Comparison of ENCODE assay signal across 9 cellular contexts in genomic region chr2:108612153-108612513, GRCh38.
DNase-seq lines count a peak whose midpoint lies in the region; ATAC-seq, FAIRE-seq and TF ChIP-seq lines count a peak whose summit lies in the region.
"Had no signal": no experiment of that assay in that cellular context is flagged by ENCODE, and none has a peak within 500 bp of the region (broad histone marks: within the 10 kb centered on the region; RNA-seq: fewer than 3 reads in every experiment).

No MANE protein-coding gene starts in this region.

- H2AFZ ChIP-seq in SK-N-SH (ENCODE audit: low read depth): no peak overlapping the region

- no peak for TF ChIP-seq CTCF in SK-N-SH (IDR thresholded peaks at IDR 0.05)

- peaks cover 16% of the 10 kb centered on the region for H3F3A ChIP-seq in SK-N-SH (replicated peaks; ENCODE audit: insufficient read depth)

- no peaks in the 10 kb centered on the region for H3K9me2 ChIP-seq in SK-N-SH

- CTCF ChIA-PET in SK-N-SH (lab: Yijun Ruan, JAX): interaction anchor here (2.0 to 13.8 kb wide), 2 partner anchors 24 to 28 kb away, joined by 5 to 188 read pairs; no protein-coding TSS in a partner anchor

- H3K4me1 ChIP-seq in small intestine (ENCODE audit: control insufficient read depth in 2 of 2, insufficient read depth in 1 of 2, low read depth in 1 of 2, low read length in 1 of 2) (peaks cover 0 to 16% of the 10 kb centered on the region in 2 donors), SK-N-SH (ENCODE audit: control insufficient read depth in 1 of 2, insufficient read depth in 2 of 2, low read depth in 1 of 2, low read length in 1 of 2) (peaks cover 10 to 37% of the 10 kb centered on the region in 2 experiments)

- H3K4me2 ChIP-seq in SK-N-SH: no peak overlapping the region

- no peak overlapping the region for H3K9ac ChIP-seq in SK-N-SH

- no peak for TF ChIP-seq RAD21 in SK-N-SH (IDR thresholded peaks at IDR 0.05; ENCODE audit: low read length)

- no peaks in the 10 kb centered on the region for H3K36me3 ChIP-seq in small intestine (ENCODE audit: control insufficient read depth in 2 of 2, insufficient read depth in 2 of 2, low read length in 2 of 2)
- peaks cover 0 to 5% of the 10 kb centered on the region in 2 experiments for H3K36me3 ChIP-seq in SK-N-SH (replicated peaks in 1 of 2; ENCODE audit: control insufficient read depth in 1 of 2, insufficient read depth in 2 of 2, low read length in 1 of 2)

- DNase-seq in NAMALWA (ENCODE audit: low spot score) (peak; percentile 80), epithelial cell of prostate (ENCODE audit: low read depth, low spot score) (peak; percentile 90), small intestine (no peak), epidermal melanocyte (ENCODE audit: insufficient read length, low spot score) (no peak), SK-N-SH (no peak), NCI-H1092 (lab: John Stamatoyannopoulos, UW) (no peak)

- ATAC-seq in GM18511 (IDR thresholded peaks at IDR 0.05; ENCODE audit: unreplicated experiment) (peak; percentile 85), GM21723 (IDR thresholded peaks at IDR 0.05; ENCODE audit: unreplicated experiment) (peak; percentile 80)

- no peak for TF ChIP-seq EP300 in SK-N-SH (IDR thresholded peaks at IDR 0.05; ENCODE audit: borderline replicate concordance in 1 of 2, low read depth in 1 of 2, low read length in 1 of 2)

- POLR2A ChIA-PET in SK-N-SH (lab: Yijun Ruan, JAX): no interaction called here

- peaks cover 6% of the 10 kb centered on the region; the same call in 1 of the 2 replicates for H4K20me1 ChIP-seq in SK-N-SH (ENCODE audit: insufficient read depth)

- H3K27ac ChIP-seq in epithelial cell of prostate (peak overlapping the region; percentile 70), small intestine (ENCODE audit: low read depth in 1 of 2, low read length in 1 of 2) (peak overlapping the region in 1 of 2 donors; percentile 86), SK-N-SH (ENCODE audit: low read depth in 2 of 2, low read length in 1 of 2) (peak overlapping the region in 1 of 2 experiments; percentile 43; a peak in 1 of 4 replicates)

- H3K9me3 ChIP-seq in small intestine (ENCODE audit: control insufficient read depth, low read depth): no peaks in the 10 kb centered on the region
- no peaks in the 10 kb centered on the region for H3K9me3 ChIP-seq in SK-N-SH
- H3K9me3 ChIP-seq: SJSA1 had no signal

- no peaks in the 10 kb centered on the region for H3K27me3 ChIP-seq in small intestine (ENCODE audit: control insufficient read depth in 2 of 2, insufficient read depth in 2 of 2, low read length in 2 of 2)
- no peaks in the 10 kb centered on the region for H3K27me3 ChIP-seq in SK-N-SH (ENCODE audit: insufficient read depth)
- H3K27me3 ChIP-seq: SJSA1 had no signal

- WGBS in small intestine, 3 donors: 54 to 94% (median 68%) methylated on average over 5 of the region's 5 CpGs
- WGBS in SK-N-SH (ENCODE audit: low lambda C conversion rate): 94% methylated on average over 5 of the region's 5 CpGs

- no peak for FAIRE-seq in small intestine (lab: Jason Lieb, UNC)

- H3K4me3 ChIP-seq in small intestine (ENCODE audit: low read depth in 1 of 2, low read length in 2 of 2) (no peak overlapping the region), SK-N-SH (ENCODE audit: low read depth in 2 of 2, low read length in 1 of 2) (no peak overlapping the region)
- H3K4me3 ChIP-seq: SJSA1 had no signal

- peaks cover 94% of the 10 kb centered on the region for H3K79me2 ChIP-seq in SK-N-SH (ENCODE audit: insufficient read depth)

TF ChIP-seq in SK-N-SH, 30 proteins besides CTCF, POLR2A, EP300 and RAD21:
- TF ChIP-seq USF2 (IDR thresholded peaks at IDR 0.05; ENCODE audit: borderline replicate concordance, low read depth, low read length): no peak
- no peak for TF ChIP-seq YY1 (IDR thresholded peaks at IDR 0.05; ENCODE audit: low read depth)
- TF ChIP-seq ELF1 (IDR thresholded peaks at IDR 0.05): no peak
- TF ChIP-seq GABPA (IDR thresholded peaks at IDR 0.05; ENCODE audit: low read depth): no peak
- no peak for TF ChIP-seq NRF1 (IDR thresholded peaks at IDR 0.05; ENCODE audit: low read depth, low read length)
- TF ChIP-seq USF1 (IDR thresholded peaks at IDR 0.05; ENCODE audit: borderline replicate concordance, low read depth): no peak
- TF ChIP-seq FOXM1 (IDR thresholded peaks at IDR 0.05; ENCODE audit: low read depth): no peak
- no peak for TF ChIP-seq IRF3 (IDR thresholded peaks at IDR 0.05; ENCODE audit: low read depth, low read length)
- no peak for TF ChIP-seq EZH2phosphoT487 (IDR thresholded peaks at IDR 0.05; ENCODE audit: borderline replicate concordance, low read depth)
- TF ChIP-seq FOSL2 (IDR thresholded peaks at IDR 0.05; ENCODE audit: borderline replicate concordance, low read depth): no peak
- no peak for TF ChIP-seq POLR2AphosphoS5 (IDR thresholded peaks at IDR 0.05; ENCODE audit: low read depth, low read length)
- TF ChIP-seq RCOR1 (IDR thresholded peaks at IDR 0.05; ENCODE audit: low read length): no peak
- TF ChIP-seq RFX5 (IDR thresholded peaks at IDR 0.05; ENCODE audit: low read length): no peak
- no peak for TF ChIP-seq PBX3 (IDR thresholded peaks at IDR 0.05)
- TF ChIP-seq ZBTB33 (IDR thresholded peaks at IDR 0.05; ENCODE audit: borderline replicate concordance, low read depth): no peak
- no peak for TF ChIP-seq RXRA (IDR thresholded peaks at IDR 0.05; ENCODE audit: borderline replicate concordance, low read depth)
- TF ChIP-seq TEAD4 (IDR thresholded peaks at IDR 0.05; ENCODE audit: borderline replicate concordance, insufficient read depth): no peak
- no peak for TF ChIP-seq SIN3A (IDR thresholded peaks at IDR 0.05; ENCODE audit: borderline replicate concordance, low read depth, low read length)
- no peak for TF ChIP-seq JUND (IDR thresholded peaks at IDR 0.05)

Comparison
In these comparisons a context has a peak if more than half of its experiments do, and no peak if none do; other contexts are left out.
1. DNase-seq: peak in NAMALWA (single experiment) and epithelial cell of prostate (single experiment); none in small intestine (single experiment), epidermal melanocyte (single experiment), SK-N-SH (single experiment) and NCI-H1092 (single experiment).